9 cellular contexts compared by ENCODE assay signal in the genomic region with DNA sequence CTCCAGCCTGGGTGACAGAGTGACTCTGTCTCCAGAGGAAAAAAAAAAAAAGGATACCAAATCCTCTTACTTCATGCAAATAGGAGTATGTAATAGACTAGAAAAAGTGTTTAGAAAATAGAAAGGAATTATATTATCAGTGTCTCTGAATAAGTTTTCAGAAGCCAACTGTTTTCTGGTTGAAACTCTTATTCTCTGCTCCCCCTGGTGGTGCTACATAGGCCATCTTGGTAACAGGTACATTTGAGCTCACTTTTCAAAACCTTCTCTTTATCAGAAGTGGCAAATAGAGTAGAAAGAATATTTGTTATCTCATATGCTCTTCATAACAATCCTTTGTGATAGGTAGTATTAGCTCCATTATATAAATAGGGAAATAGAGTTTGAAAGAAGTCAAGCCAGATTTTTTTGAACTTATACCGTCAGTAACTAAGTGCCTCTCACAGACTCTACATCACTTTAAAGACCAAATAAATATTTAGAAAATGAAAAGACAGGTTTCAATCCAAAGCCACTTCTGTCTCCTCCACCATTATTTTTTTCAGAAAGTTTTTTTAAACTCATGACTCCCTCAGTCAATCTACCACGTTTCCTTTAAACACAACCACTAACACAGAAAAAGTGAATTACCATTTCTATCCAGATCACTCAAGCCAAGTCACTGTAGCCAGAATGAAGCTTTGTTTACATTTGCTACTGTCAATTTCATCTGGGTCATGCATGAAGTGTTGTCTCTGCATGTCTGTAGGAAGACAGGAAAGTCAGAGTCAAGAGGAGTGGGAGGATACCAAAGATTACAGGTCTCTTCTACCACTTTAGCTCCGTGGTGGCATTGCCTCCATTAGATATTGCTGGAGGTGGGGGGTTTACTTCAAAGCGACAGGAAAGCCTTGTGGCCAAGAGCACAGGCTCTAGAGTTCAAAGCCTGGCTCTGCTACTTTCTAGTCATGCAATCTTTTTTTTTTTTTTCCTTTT. TPM values are rescaled to one million over a fixed set of nuclear protein-coding genes. Genes with fewer than 3 reads are reported as not detected.
DNase-seq lines count a peak whose midpoint lies in the region; ATAC-seq lines count a peak whose summit lies in the region.
"Had no signal": no experiment of that assay in that cellular context is flagged by ENCODE, and none has a peak within 500 bp of the region (broad histone marks: within the 10 kb centered on the region; RNA-seq: fewer than 3 reads in every experiment).

No MANE protein-coding gene starts in this region.

- H3K9me3 ChIP-seq in naive thymus-derived CD4-positive, alpha-beta T cell (ENCODE audit: control insufficient read depth in 2 of 3, low read length in 3 of 3): no peaks in the 10 kb centered on the region

- peak overlapping the region in 4 of 10 donors; percentile 7 to 34 (median 14) for H3K4me3 Mint-ChIP-seq in naive thymus-derived CD4-positive, alpha-beta T cell
- H3K4me3 Mint-ChIP-seq: dendritic cell treated with granulocyte-macrophage colony-stimulating factor and Interleukin-4, amounts not matched to agents 40 ng/mL and 50 ng/mL, for 4 days had no signal

- peak overlapping the region in 6 of 9 donors; percentile 0 to 56 (median 28) for H3K27ac Mint-ChIP-seq in naive thymus-derived CD4-positive, alpha-beta T cell
- H3K27ac Mint-ChIP-seq: dendritic cell treated with granulocyte-macrophage colony-stimulating factor and Interleukin-4, amounts not matched to agents 40 ng/mL and 50 ng/mL, for 4 days had no signal

- no peaks in the 10 kb centered on the region for H3K9me3 Mint-ChIP-seq in naive thymus-derived CD4-positive, alpha-beta T cell
- H3K9me3 Mint-ChIP-seq: dendritic cell treated with granulocyte-macrophage colony-stimulating factor and Interleukin-4, amounts not matched to agents 40 ng/mL and 50 ng/mL, for 4 days had no signal

- CTCF ChIA-PET in naive thymus-derived CD4-positive, alpha-beta T cell (lab: Charles Lee): interaction anchor here (0.6 to 6.6 kb wide), 25 partner anchors 9 to 869 kb away, joined by 3 to 157 read pairs (median 4); a partner anchor contains a TSS

- H3K4me1 Mint-ChIP-seq in naive thymus-derived CD4-positive, alpha-beta T cell: peaks cover 14 to 35% (median 23%) of the 10 kb centered on the region in 7 donors

- H3K27ac ChIP-seq in naive thymus-derived CD4-positive, alpha-beta T cell (ENCODE audit: low read depth, low read length): no peak overlapping the region

- H3K4me1 ChIP-seq in naive thymus-derived CD4-positive, alpha-beta T cell (ENCODE audit: control insufficient read depth in 2 of 2, insufficient read depth in 2 of 2, low read length in 2 of 2): peaks cover 0 to 8% of the 10 kb centered on the region in 2 donors

- H3K27me3 Mint-ChIP-seq in naive thymus-derived CD4-positive, alpha-beta T cell: no peaks in the 10 kb centered on the region
- H3K27me3 Mint-ChIP-seq: dendritic cell treated with granulocyte-macrophage colony-stimulating factor and Interleukin-4, amounts not matched to agents 40 ng/mL and 50 ng/mL, for 4 days had no signal

- intact Hi-C loops in naive thymus-derived CD4-positive, alpha-beta T cell (cut with micrococcal nuclease): loop anchor here (1.0 to 10.0 kb wide), 11 partner anchors 18 to 553 kb away; no protein-coding TSS in a partner anchor

- POLR2A ChIA-PET in naive thymus-derived CD4-positive, alpha-beta T cell (lab: Charles Lee): interaction anchor here (0.6 to 1.9 kb wide), 6 partner anchors 41 to 880 kb away, joined by 3 to 11 read pairs (median 4); no protein-coding TSS in a partner anchor

- no peaks in the 10 kb centered on the region for H3K36me3 ChIP-seq in naive thymus-derived CD4-positive, alpha-beta T cell (ENCODE audit: control insufficient read depth in 2 of 3, insufficient read depth in 3 of 3, low read length in 3 of 3)

- no peak overlapping the region for H3K4me3 ChIP-seq in Jurkat, Clone E6-1 (ENCODE audit: low read length)
- H3K4me3 ChIP-seq in naive thymus-derived CD4-positive, alpha-beta T cell (ENCODE audit: low read length): no peak overlapping the region

- ATAC-seq in naive thymus-derived CD4-positive, alpha-beta T cell: peak; percentile 66
- no peak for ATAC-seq in HG03159 (IDR thresholded peaks at IDR 0.05; ENCODE audit: unreplicated experiment)

- DNase-seq in activated CD4-positive, CD25-positive, alpha-beta regulatory T cell treated with anti-CD3 and anti-CD28 coated beads, Interleukin-2, amount 50 U/mL, for 16 hours (ENCODE audit: low read depth, low spot score): peak; percentile 16
- no peak for DNase-seq in activated CD4-positive, CD25-positive, alpha-beta regulatory T cell treated with anti-CD3 and anti-CD28 coated beads, Interleukin-2, amount 50 U/mL, for 72 hours
- peak; percentile 70 for DNase-seq in Jurkat, Clone E6-1 (ENCODE audit: low read depth, low spot score)
- DNase-seq in T-helper 2 cell (peak in 4 of 5 experiments; percentile 10 to 58 (median 24)), AG08396 (ENCODE audit: low spot score) (no peak)
- DNase-seq in central memory CD4-positive, alpha-beta T cell: peak; percentile 49
- DNase-seq in naive thymus-derived CD4-positive, alpha-beta T cell: peak in 8 of 9 donors; percentile 21 to 59 (median 42)

- no peaks in the 10 kb centered on the region for H3K27me3 ChIP-seq in naive thymus-derived CD4-positive, alpha-beta T cell (ENCODE audit: control insufficient read depth in 2 of 2, insufficient read depth in 2 of 2, low read length in 2 of 2)

- no peaks in the 10 kb centered on the region for H3K36me3 Mint-ChIP-seq in naive thymus-derived CD4-positive, alpha-beta T cell

RNA-seq across cellular contexts. Expression of a gene that starts 45.6 kb away (rescaled TPM):
- polyA plus RNA-seq in Jurkat, Clone E6-1 (2012; ENCODE audit: insufficient read depth, insufficient read length): not detected
- under 1 TPM in 2 of 5 experiments, not detected in 3; 0.17 to 0.48 TPM for total RNA-seq in naive thymus-derived CD4-positive, alpha-beta T cell
- under 1 TPM in 1 of 2 donors, not detected in 1; 0.09 TPM for polyA plus RNA-seq in naive thymus-derived CD4-positive, alpha-beta T cell

Comparison
In these comparisons a context has a peak if more than half of its experiments do, and no peak if none do; other contexts are left out.
1. DNase-seq: peak in activated CD4-positive, CD25-positive, alpha-beta regulatory T cell treated with anti-CD3 and anti-CD28 coated beads, Interleukin-2, amount 50 U/mL, for 16 hours (single experiment), Jurkat, Clone E6-1 (single experiment), T-helper 2 cell (4 of 5), central memory CD4-positive, alpha-beta T cell (single experiment) and naive thymus-derived CD4-positive, alpha-beta T cell (8 of 9); none in activated CD4-positive, CD25-positive, alpha-beta regulatory T cell treated with anti-CD3 and anti-CD28 coated beads, Interleukin-2, amount 50 U/mL, for 72 hours (single experiment) and AG08396 (single experiment).